Comparison of ENCODE assay signal across 8 cellular contexts in the genomic region with DNA sequence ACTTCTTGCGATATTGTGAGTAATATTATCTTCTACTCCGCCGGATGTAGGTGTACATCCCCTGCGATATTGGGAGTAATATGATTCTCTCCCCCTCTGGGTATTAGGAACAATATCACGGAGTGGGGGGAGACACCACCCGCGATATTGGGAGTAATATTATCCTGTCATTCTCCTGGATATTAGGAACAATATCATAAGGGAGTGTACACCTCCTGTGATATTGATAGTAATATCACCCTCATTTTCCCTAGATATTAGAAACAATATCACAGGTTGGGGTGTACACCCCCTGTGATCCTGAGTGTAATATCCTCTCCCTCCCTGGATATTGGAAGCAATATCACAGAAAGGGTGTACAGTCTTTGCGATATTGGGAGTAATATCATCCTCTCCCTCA.
"Had no signal": no experiment of that assay in that cellular context is flagged by ENCODE, and none has a peak within 500 bp of the region (broad histone marks: within the 10 kb centered on the region; RNA-seq: fewer than 3 reads in every experiment).

No MANE protein-coding gene starts in this region.

- ATAC-seq: GM12878 had no signal

- H3K4me3 ChIP-seq: GM12878 had no signal

- FAIRE-seq: G401.6, GM12878, GM12891, GM12892, GM18507, GM19239 had no signal

- DNase-seq: GDM1, GF-D8 had no signal
